In the genomic region with DNA sequence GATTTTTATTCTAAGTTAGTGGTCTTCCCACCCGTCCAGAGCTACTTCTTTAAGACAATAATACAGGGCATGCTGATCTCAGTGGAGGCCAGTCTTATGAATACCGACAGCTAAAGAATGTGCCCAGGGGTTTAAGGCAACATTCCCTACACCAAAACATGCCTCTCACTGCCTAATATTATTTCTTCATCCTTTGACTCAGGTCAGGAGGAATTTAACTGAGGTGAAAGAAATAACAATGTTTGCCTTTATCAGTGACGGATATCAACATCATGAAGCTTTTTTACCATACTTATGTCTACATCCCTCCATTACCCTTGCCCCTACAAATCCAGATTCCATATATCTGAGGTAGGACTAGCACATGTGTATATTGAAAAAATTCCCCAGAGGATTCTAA, we compare ENCODE assay signal across 1 cellular context.
TF ChIP-seq lines count a peak whose summit lies in the region.

No MANE protein-coding gene starts in this region.

TF ChIP-seq in IMR-90, 13 proteins besides CTCF, POLR2A, EP300 and RAD21:
- TF ChIP-seq CEBPB (IDR thresholded peaks at IDR 0.05; ENCODE audit: low read depth, low read length) (peak; percentile 80), BHLHE40 (IDR thresholded peaks at IDR 0.05; ENCODE audit: low read depth, low read length) (peak; percentile 16; the same call in 1 of the 2 replicates), MXI1 (IDR thresholded peaks at IDR 0.05; ENCODE audit: borderline replicate concordance, low read depth, low read length) (no peak)
